ENCODE assay signal across 16 cellular contexts in the genomic region with DNA sequence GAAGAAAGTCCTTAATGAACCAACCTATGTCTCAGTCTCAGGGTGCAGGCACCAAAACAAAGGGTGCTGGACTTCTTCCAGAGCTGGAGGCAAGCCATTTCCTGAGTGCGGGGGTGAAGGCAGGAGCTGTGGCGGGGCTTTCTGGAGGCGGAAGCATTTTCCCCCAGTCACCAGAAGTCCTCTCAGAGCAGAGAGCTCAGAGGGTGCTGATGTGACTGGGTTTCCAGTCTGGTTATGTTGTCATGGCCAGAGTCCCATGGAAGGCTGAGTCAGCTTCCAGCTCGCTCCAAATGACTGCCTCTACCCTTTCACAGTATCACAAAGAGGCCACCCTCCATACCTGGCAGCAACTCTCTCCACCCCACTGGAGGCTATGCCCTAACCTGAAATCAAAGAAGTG.
"Had no signal": no experiment of that assay in that cellular context is flagged by ENCODE, and none has a peak within 500 bp of the region (broad histone marks: within the 10 kb centered on the region; RNA-seq: fewer than 3 reads in every experiment).

No MANE protein-coding gene starts in this region.

- H3K36me3 ChIP-seq: adrenal gland, prostate gland, stomach, upper lobe of left lung, WERI-Rb-1 had no signal

- DNase-seq: activated CD4-positive, alpha-beta T cell treated with anti-CD3 and anti-CD28 coated beads for 1 hour; activated CD4-positive, alpha-beta T cell treated with anti-CD3 and anti-CD28 coated beads, Interleukin-2, amount 50 U/mL, for 48 hours; activated gamma-delta T cell; adrenal gland; mucosa of descending colon; naive B cell; right cardiac atrium; stimulated activated CD4-positive, alpha-beta T cell treated with anti-CD3 and anti-CD28 coated beads, Interleukin-4, amount 100 ng/mL, for 1 hour; stomach; T-helper 2 cell; upper lobe of left lung; WERI-Rb-1 had no signal

- H3K27ac ChIP-seq: adrenal gland, dorsolateral prefrontal cortex, prostate gland, skin epidermis, stomach, upper lobe of left lung, WERI-Rb-1 had no signal

- H3K4me3 ChIP-seq: adrenal gland, dorsolateral prefrontal cortex, mucosa of descending colon, prostate gland, skin epidermis, stomach, upper lobe of left lung had no signal

- H3K9me3 ChIP-seq: adrenal gland, mucosa of descending colon, prostate gland, stomach, upper lobe of left lung had no signal

- ATAC-seq: activated naive CD4-positive, alpha-beta T cell treated with anti-CD3 and anti-CD28 coated beads, Interleukin-2, amount 50 U/mL, for 72 hours; mucosa of descending colon; right cardiac atrium had no signal

- H3K4me1 ChIP-seq: adrenal gland, prostate gland, stomach, upper lobe of left lung had no signal

- H3K27me3 ChIP-seq: adrenal gland, upper lobe of left lung had no signal
